1 cellular context compared by ENCODE assay signal in the genomic region with DNA sequence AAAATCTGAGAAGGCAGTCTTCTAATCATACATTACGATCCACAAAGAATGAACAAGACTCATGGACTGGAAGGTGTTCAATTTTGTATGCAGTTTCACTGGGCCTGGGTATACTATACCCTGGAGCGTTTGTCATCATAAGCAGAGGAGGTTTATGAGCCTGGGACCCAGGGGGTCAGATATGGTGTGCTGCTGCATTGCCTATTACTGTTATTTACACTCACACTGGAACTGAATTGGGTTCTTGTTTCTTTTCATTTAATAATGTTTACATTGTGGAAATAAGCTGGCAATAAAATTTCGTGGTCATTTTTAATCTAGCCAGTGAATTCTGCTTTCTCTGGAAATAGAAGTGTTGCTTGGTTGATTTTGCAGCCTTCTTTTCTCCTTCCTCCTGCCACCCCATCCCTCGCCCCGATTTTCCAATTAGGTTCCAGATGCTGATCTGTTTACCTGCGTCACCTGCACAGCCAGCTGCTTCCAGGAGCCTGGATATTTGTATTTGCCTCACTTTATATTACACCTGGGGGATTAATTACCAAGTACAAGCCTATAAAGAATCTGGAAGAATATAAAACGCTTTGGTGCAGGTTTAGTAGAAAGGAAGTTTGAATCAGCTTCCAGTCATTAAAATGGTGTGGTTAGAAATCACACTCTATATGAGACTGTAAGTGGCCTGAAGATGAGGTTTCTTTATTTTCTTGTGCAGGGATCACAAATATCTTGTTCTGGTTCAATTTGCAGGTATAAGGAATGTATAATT.
A peak's percentile ranks its signal among the peaks of the same experiment; 100 is the strongest.
TF ChIP-seq lines count a peak whose summit lies in the region.

No MANE protein-coding gene starts in this region.

TF ChIP-seq in HEK293, 187 proteins besides CTCF, POLR2A, EP300 and RAD21 (continued from another document):
- TF ChIP-seq ATF2 (tag by site-specific recombination; IDR thresholded peaks at IDR 0.05; ENCODE audit: low read depth) = peak; percentile 16; the same call in 1 of the 2 replicates
- no peak for TF ChIP-seq ZNF157 (tag by site-specific recombination; IDR thresholded peaks at IDR 0.05)
- TF ChIP-seq ZNF175 (tag by site-specific recombination; IDR thresholded peaks at IDR 0.05) = no peak
- TF ChIP-seq ZNF701 (tag by site-specific recombination; IDR thresholded peaks at IDR 0.05) = no peak
- TF ChIP-seq ZNF639 (tag by site-specific recombination; IDR thresholded peaks at IDR 0.05) = no peak
- TF ChIP-seq ZNF692 (tag by site-specific recombination; IDR thresholded peaks at IDR 0.05) = peak; percentile 59; the same call in 1 of the 2 replicates
- no peak for TF ChIP-seq ZNF266 (tag by site-specific recombination; IDR thresholded peaks at IDR 0.05; ENCODE audit: low read depth)
- no peak for TF ChIP-seq KLF16 (tag by site-specific recombination; IDR thresholded peaks at IDR 0.05)
- TF ChIP-seq, protein P1, sequence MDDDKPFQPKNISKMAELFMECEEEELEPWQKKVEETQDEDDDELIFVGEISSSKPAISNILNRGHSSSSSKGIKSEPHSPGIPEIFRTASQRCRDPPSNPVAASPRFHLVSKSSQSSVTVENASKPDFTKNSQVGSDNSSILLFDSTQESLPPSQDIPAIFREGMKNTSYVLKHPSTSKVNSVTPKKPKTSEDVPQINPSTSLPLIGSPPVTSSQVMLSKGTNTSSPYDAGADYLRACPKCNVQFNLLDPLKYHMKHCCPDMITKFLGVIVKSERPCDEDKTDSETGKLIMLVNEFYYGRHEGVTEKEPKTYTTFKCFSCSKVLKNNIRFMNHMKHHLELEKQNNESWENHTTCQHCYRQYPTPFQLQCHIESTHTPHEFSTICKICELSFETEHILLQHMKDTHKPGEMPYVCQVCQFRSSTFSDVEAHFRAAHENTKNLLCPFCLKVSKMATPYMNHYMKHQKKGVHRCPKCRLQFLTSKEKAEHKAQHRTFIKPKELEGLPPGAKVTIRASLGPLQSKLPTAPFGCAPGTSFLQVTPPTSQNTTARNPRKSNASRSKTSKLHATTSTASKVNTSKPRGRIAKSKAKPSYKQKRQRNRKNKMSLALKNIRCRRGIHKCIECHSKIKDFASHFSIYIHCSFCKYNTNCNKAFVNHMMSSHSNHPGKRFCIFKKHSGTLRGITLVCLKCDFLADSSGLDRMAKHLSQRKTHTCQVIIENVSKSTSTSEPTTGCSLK (tag by site-specific recombination; IDR thresholded peaks at IDR 0.05) = no peak
- TF ChIP-seq, protein P2, sequence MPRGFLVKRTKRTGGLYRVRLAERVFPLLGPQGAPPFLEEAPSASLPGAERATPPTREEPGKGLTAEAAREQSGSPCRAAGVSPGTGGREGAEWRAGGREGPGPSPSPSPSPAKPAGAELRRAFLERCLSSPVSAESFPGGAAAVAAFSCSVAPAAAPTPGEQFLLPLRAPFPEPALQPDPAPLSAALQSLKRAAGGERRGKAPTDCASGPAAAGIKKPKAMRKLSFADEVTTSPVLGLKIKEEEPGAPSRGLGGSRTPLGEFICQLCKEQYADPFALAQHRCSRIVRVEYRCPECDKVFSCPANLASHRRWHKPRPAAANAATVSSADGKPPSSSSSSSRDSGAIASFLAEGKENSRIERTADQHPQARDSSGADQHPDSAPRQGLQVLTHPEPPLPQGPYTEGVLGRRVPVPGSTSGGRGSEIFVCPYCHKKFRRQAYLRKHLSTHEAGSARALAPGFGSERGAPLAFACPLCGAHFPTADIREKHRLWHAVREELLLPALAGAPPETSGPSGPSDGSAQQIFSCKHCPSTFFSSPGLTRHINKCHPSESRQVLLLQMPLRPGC (tag by site-specific recombination; IDR thresholded peaks at IDR 0.05) = no peak
- TF ChIP-seq OSR2 (tag by site-specific recombination; IDR thresholded peaks at IDR 0.05) = peak; percentile 82
- TF ChIP-seq ZNF830 (tag by site-specific recombination; IDR thresholded peaks at IDR 0.05; ENCODE audit: low read depth) = no peak
- TF ChIP-seq, protein P3, sequence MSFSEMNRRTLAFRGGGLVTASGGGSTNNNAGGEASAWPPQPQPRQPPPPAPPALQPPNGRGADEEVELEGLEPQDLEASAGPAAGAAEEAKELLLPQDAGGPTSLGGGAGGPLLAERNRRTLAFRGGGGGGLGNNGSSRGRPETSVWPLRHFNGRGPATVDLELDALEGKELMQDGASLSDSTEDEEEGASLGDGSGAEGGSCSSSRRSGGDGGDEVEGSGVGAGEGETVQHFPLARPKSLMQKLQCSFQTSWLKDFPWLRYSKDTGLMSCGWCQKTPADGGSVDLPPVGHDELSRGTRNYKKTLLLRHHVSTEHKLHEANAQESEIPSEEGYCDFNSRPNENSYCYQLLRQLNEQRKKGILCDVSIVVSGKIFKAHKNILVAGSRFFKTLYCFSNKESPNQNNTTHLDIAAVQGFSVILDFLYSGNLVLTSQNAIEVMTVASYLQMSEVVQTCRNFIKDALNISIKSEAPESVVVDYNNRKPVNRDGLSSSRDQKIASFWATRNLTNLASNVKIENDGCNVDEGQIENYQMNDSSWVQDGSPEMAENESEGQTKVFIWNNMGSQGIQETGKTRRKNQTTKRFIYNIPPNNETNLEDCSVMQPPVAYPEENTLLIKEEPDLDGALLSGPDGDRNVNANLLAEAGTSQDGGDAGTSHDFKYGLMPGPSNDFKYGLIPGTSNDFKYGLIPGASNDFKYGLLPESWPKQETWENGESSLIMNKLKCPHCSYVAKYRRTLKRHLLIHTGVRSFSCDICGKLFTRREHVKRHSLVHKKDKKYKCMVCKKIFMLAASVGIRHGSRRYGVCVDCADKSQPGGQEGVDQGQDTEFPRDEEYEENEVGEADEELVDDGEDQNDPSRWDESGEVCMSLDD (tag by site-specific recombination; IDR thresholded peaks at IDR 0.05) = no peak
- TF ChIP-seq ZNF37A (tag by site-specific recombination; IDR thresholded peaks at IDR 0.05) = no peak
- TF ChIP-seq SETDB1 (IDR thresholded peaks at IDR 0.05; ENCODE audit: insufficient read length, low read length) = no peak
- TF ChIP-seq ZNF112 (tag by site-specific recombination; IDR thresholded peaks at IDR 0.05) = no peak
- TF ChIP-seq ZNF530 (tag by site-specific recombination; IDR thresholded peaks at IDR 0.05; ENCODE audit: low read depth) = no peak
- TF ChIP-seq ZNF707 (tag by site-specific recombination; IDR thresholded peaks at IDR 0.05) = no peak
- no peak for TF ChIP-seq ZNF654 (tag by site-specific recombination; IDR thresholded peaks at IDR 0.05; ENCODE audit: low read depth)
- no peak for TF ChIP-seq ZNF114 (tag by site-specific recombination; IDR thresholded peaks at IDR 0.05)
- TF ChIP-seq ZNF792 (tag by site-specific recombination; IDR thresholded peaks at IDR 0.05) = peak; percentile 88
- no peak for TF ChIP-seq SP2 (tag by site-specific recombination; IDR thresholded peaks at IDR 0.05)
- no peak for TF ChIP-seq ELK4 (IDR thresholded peaks at IDR 0.05; ENCODE audit: borderline replicate concordance, low read depth, low read length)
- TF ChIP-seq ZNF211 (tag by site-specific recombination; IDR thresholded peaks at IDR 0.05; ENCODE audit: low read depth) = no peak
- TF ChIP-seq HOXD13 (CRISPR knock-in tag; IDR thresholded peaks at IDR 0.05; ENCODE audit: borderline replicate concordance) = peak; percentile 71
- no peak for TF ChIP-seq ZNF610 (tag by site-specific recombination; IDR thresholded peaks at IDR 0.05; ENCODE audit: borderline replicate concordance)
- TF ChIP-seq ZNF335 (tag by site-specific recombination; conservative IDR thresholded peaks at IDR 0.05) = peak; percentile 24; the same call in 1 of the 2 replicates
- no peak for TF ChIP-seq ZBTB7A (tag by site-specific recombination; IDR thresholded peaks at IDR 0.05; ENCODE audit: low read depth)
- TF ChIP-seq ZFP41 (tag by site-specific recombination; IDR thresholded peaks at IDR 0.05; ENCODE audit: borderline replicate concordance) = no peak
- no peak for TF ChIP-seq ZNF76 (tag by site-specific recombination; IDR thresholded peaks at IDR 0.05; ENCODE audit: borderline replicate concordance, low read depth)
- no peak for TF ChIP-seq ZNF202 (tag by site-specific recombination; IDR thresholded peaks at IDR 0.05; ENCODE audit: borderline replicate concordance)
- TF ChIP-seq FEZF1 (tag by site-specific recombination; IDR thresholded peaks at IDR 0.05) = peak; percentile 98
- no peak for TF ChIP-seq KLF8 (tag by site-specific recombination; IDR thresholded peaks at IDR 0.05)
- no peak for TF ChIP-seq ZNF629 (tag by site-specific recombination; IDR thresholded peaks at IDR 0.05)
- no peak for TF ChIP-seq AEBP2 (tag by site-specific recombination; IDR thresholded peaks at IDR 0.05; ENCODE audit: borderline replicate concordance)
- no peak for TF ChIP-seq ZNF791 (tag by site-specific recombination; IDR thresholded peaks at IDR 0.05)
- TF ChIP-seq ZNF221 (tag by site-specific recombination; IDR thresholded peaks at IDR 0.05; ENCODE audit: borderline replicate concordance) = no peak
- TF ChIP-seq ZBTB8A (tag by site-specific recombination; IDR thresholded peaks at IDR 0.05) = peak; percentile 40
TF ChIP-seq in HEK293: peak in this region for 31.
